In genomic region chr14:101844219-101844618, GRCh38 we compare ENCODE assay signal across 14 cellular contexts.
DNase-seq lines count a peak whose midpoint lies in the region; ATAC-seq and TF ChIP-seq lines count a peak whose summit lies in the region.
"Had no signal": no experiment of that assay in that cellular context is flagged by ENCODE, and none has a peak within 500 bp of the region (broad histone marks: within the 10 kb centered on the region; RNA-seq: fewer than 3 reads in every experiment).

No MANE protein-coding gene starts in this region.

- BruUV-seq in Calu3 (replicated peaks; lab: Mats Ljungman, UMichigan), result no TSS peak

- H3K36me3 ChIP-seq in naive thymus-derived CD4-positive, alpha-beta T cell (ENCODE audit: control insufficient read depth in 2 of 3, insufficient read depth in 3 of 3, low read length in 3 of 3), result peaks cover 0 to 6% (median 4%) of the 10 kb centered on the region in 3 experiments
- no peaks in the 10 kb centered on the region for H3K36me3 ChIP-seq in brain microvascular endothelial cell (replicated peaks)

- in situ Hi-C loops in brain microvascular endothelial cell (cut with HindIII; ENCODE audit: low pct_ligation_motif_present, low sequenced_read_pairs), result no loop called here

- H3K4me1 ChIP-seq in naive thymus-derived CD4-positive, alpha-beta T cell (ENCODE audit: control insufficient read depth in 2 of 2, insufficient read depth in 2 of 2, low read length in 2 of 2), result peaks cover 54 to 60% of the 10 kb centered on the region in 2 donors

- peak overlapping the region; percentile 76 for H3K27ac Mint-ChIP-seq in activated naive CD8-positive, alpha-beta T cell
- H3K27ac Mint-ChIP-seq in naive thymus-derived CD4-positive, alpha-beta T cell, result peak overlapping the region in 7 of 9 donors; percentile 45 to 90 (median 82)
- no peak overlapping the region for H3K27ac Mint-ChIP-seq in Calu3 (ENCODE audit: unreplicated experiment)
- H3K27ac Mint-ChIP-seq: endodermal cell had no signal

- H3K4me3 ChIP-seq in GM12865 (ENCODE audit: low read depth, low read length) (peak overlapping the region; percentile 3), brain microvascular endothelial cell (ENCODE audit: low read depth, low read length) (no peak overlapping the region)
- H3K4me3 ChIP-seq in naive thymus-derived CD4-positive, alpha-beta T cell (ENCODE audit: low read length), result no peak overlapping the region
- H3K4me3 ChIP-seq: hepatocyte had no signal

- POLR2A ChIA-PET in naive thymus-derived CD4-positive, alpha-beta T cell (lab: Charles Lee), result interaction anchor here (1.0 to 6.8 kb wide), 7 partner anchors 10 to 137 kb away, joined by 3 to 52 read pairs (median 5); no protein-coding TSS in a partner anchor

- H3K27ac ChIP-seq in naive thymus-derived CD4-positive, alpha-beta T cell (ENCODE audit: low read depth, low read length), result peak overlapping the region; percentile 30
- H3K27ac ChIP-seq in brain microvascular endothelial cell, result no peak overlapping the region
- H3K27ac ChIP-seq: hepatocyte had no signal

- peak overlapping the region; percentile 62 for H3K4me3 Mint-ChIP-seq in activated naive CD8-positive, alpha-beta T cell
- H3K4me3 Mint-ChIP-seq in naive thymus-derived CD4-positive, alpha-beta T cell, result peak overlapping the region in 2 of 10 donors; percentile 23 to 62
- no peak overlapping the region for H3K4me3 Mint-ChIP-seq in Calu3 (ENCODE audit: low read depth, unreplicated experiment)
- H3K4me3 Mint-ChIP-seq: endodermal cell had no signal

- CTCF ChIA-PET in naive thymus-derived CD4-positive, alpha-beta T cell (lab: Charles Lee), result interaction anchor here (0.6 to 3.6 kb wide), 9 partner anchors 9 to 137 kb away, joined by 3 to 42 read pairs (median 3); no protein-coding TSS in a partner anchor
- CTCF ChIA-PET in Calu3 (lab: Charles Lee), result interaction anchor here (0.7 kb wide), 1 partner anchor 230 kb away, joined by 6 read pairs; no protein-coding TSS in a partner anchor

- TF ChIP-seq CTCF in GM12865 (IDR thresholded peaks at IDR 0.05; ENCODE audit: insufficient read depth, low read depth, low read length, missing control alignments) (no peak), brain microvascular endothelial cell (IDR thresholded peaks at IDR 0.05; ENCODE audit: low read depth, low read length, missing control alignments) (no peak), Calu3 (IDR thresholded peaks at IDR 0.05; ENCODE audit: unreplicated experiment) (no peak)

- ATAC-seq in HG02588 (IDR thresholded peaks at IDR 0.05; ENCODE audit: unreplicated experiment), result peak; percentile 36
- ATAC-seq in naive thymus-derived CD4-positive, alpha-beta T cell, result no peak

- DNase-seq in GM12865 (ENCODE audit: low read depth) (peak; percentile 77), SIG-M5 treated with dmso at 0.1 percent for 504 hours (lab: John Stamatoyannopoulos, UW; ENCODE audit: unreplicated experiment) (no peak), brain microvascular endothelial cell (no peak), Calu3 (no peak)
- no peak for DNase-seq in naive thymus-derived CD4-positive, alpha-beta T cell
- DNase-seq: anterior cingulate cortex, DMS53, endodermal cell, mammary epithelial cell, NCI-H187 treated with DMSO at 0.1 percent for 48 hours, SW 1271 had no signal

- H3K27me3 ChIP-seq in naive thymus-derived CD4-positive, alpha-beta T cell (ENCODE audit: control insufficient read depth in 2 of 2, insufficient read depth in 2 of 2, low read length in 2 of 2), result no peaks in the 10 kb centered on the region
- H3K27me3 ChIP-seq in brain microvascular endothelial cell (replicated peaks), result no peaks in the 10 kb centered on the region
- H3K27me3 ChIP-seq: hepatocyte had no signal

- intact Hi-C loops in naive thymus-derived CD4-positive, alpha-beta T cell (cut with micrococcal nuclease), result loop anchor here (5.0 kb wide), 1 partner anchor 33 kb away; no protein-coding TSS in a partner anchor
- intact Hi-C loops in Calu3 (cut with micrococcal nuclease; ENCODE audit: unreplicated experiment), result loop anchor here (5.0 kb wide), 1 partner anchor 72 kb away; no protein-coding TSS in a partner anchor

- H3K9me3 Mint-ChIP-seq in activated naive CD8-positive, alpha-beta T cell (ENCODE audit: low read depth), result no peaks in the 10 kb centered on the region
- H3K9me3 Mint-ChIP-seq in naive thymus-derived CD4-positive, alpha-beta T cell, result no peaks in the 10 kb centered on the region
- H3K9me3 Mint-ChIP-seq in Calu3 (ENCODE audit: low read depth, unreplicated experiment), result no peaks in the 10 kb centered on the region
- H3K9me3 Mint-ChIP-seq: endodermal cell had no signal

- peaks cover 89% of the 10 kb centered on the region for H3K4me1 Mint-ChIP-seq in activated naive CD8-positive, alpha-beta T cell (ENCODE audit: low read depth)
- peaks cover 69 to 99% (median 93%) of the 10 kb centered on the region in 7 donors for H3K4me1 Mint-ChIP-seq in naive thymus-derived CD4-positive, alpha-beta T cell
- H3K4me1 Mint-ChIP-seq in Calu3 (ENCODE audit: low read depth, unreplicated experiment), result peaks cover 3% of the 10 kb centered on the region

- H3K27me3 Mint-ChIP-seq in activated naive CD8-positive, alpha-beta T cell, result no peaks in the 10 kb centered on the region
- H3K27me3 Mint-ChIP-seq in naive thymus-derived CD4-positive, alpha-beta T cell, result no peaks in the 10 kb centered on the region
- no peaks in the 10 kb centered on the region for H3K27me3 Mint-ChIP-seq in Calu3 (ENCODE audit: unreplicated experiment)

- no peaks in the 10 kb centered on the region for H3K9me3 ChIP-seq in naive thymus-derived CD4-positive, alpha-beta T cell (ENCODE audit: control insufficient read depth in 2 of 3, low read length in 3 of 3)

- H3K36me3 Mint-ChIP-seq in activated naive CD8-positive, alpha-beta T cell, result peaks cover 2% of the 10 kb centered on the region
- peaks cover 0 to 25% (median 7%) of the 10 kb centered on the region in 5 donors for H3K36me3 Mint-ChIP-seq in naive thymus-derived CD4-positive, alpha-beta T cell
- H3K36me3 Mint-ChIP-seq in Calu3 (ENCODE audit: insufficient read depth, unreplicated experiment), result peaks cover 8% of the 10 kb centered on the region
